In the genomic region with DNA sequence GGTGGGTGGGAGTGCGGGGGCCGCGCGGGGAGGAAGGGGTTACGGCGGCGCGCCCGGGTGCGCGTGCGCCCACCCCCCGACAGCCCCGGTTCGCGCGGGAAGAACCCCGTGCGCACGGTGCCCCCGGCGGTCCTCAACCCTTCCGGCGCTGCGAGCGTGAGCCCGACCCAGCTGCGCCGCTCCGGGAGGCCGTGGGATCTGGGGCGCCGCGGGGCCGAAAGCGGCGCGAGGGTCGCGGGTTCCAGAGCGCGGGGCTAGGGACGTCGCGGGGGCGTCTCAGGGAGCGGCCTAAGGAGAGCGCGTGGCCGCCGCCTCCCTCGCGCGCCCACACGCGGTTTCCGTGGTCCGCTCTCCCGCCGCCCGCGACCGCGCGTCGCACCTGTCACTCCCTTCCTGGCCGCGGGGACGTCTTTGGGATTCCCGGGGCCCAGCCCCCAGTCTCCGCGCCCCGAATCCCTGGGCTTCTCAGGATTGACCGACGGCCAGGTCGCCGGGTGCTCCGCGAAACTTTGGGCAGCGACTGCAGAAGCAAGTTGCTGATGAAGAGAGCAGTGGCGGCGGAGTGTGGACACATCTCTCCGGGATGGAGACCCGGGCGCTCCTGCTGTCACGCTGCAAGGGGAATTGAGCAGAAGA, we compare ENCODE assay signal across 8 cellular contexts. TPM values are rescaled to one million over a fixed set of nuclear protein-coding genes. Genes with fewer than 3 reads are reported as not detected.
DNase-seq lines count a peak whose midpoint lies in the region; ATAC-seq and TF ChIP-seq lines count a peak whose summit lies in the region.

No MANE protein-coding gene starts in this region.

- intact Hi-C loops in esophagus muscularis mucosa (cut with DNase I): loop anchor here (10.0 kb wide), 1 partner anchor 139 kb away; the partner anchor contains the start of gene MEI1

- ATAC-seq in GM21515 (IDR thresholded peaks at IDR 0.05; ENCODE audit: unreplicated experiment) (peak; percentile 16), naive B cell (ENCODE audit: low read depth in 2 of 2) (peak; percentile 13 to 17), HG03469 (IDR thresholded peaks at IDR 0.05; ENCODE audit: unreplicated experiment) (no peak)

- TF ChIP-seq POLR2A in esophagus muscularis mucosa (IDR thresholded peaks at IDR 0.05; ENCODE audit: low read depth): no peak

- H3K36me3 Mint-ChIP-seq in activated T-cell treated with anti-CD3 and anti-CD28 coated beads, Interleukin-2, amount 50 U/mL, for 24 hours (ENCODE audit: low read depth): peaks cover 67% of the 10 kb centered on the region
- H3K36me3 Mint-ChIP-seq in naive B cell: peaks cover 7 to 9% of the 10 kb centered on the region in 2 donors

- H3K27ac Mint-ChIP-seq in activated T-cell treated with anti-CD3 and anti-CD28 coated beads, Interleukin-2, amount 50 U/mL, for 24 hours: peak overlapping the region; percentile 96
- H3K27ac Mint-ChIP-seq in naive B cell: peak overlapping the region; percentile 95 to 99 (median 95)

- H3K27ac ChIP-seq in esophagus muscularis mucosa (replicated peaks in 1 of 4) (peak overlapping the region; percentile 92 to 97 (median 94)), temporal lobe (ENCODE audit: low read depth, low read length) (peak overlapping the region; percentile 87)

- peaks cover 5 to 17% (median 12%) of the 10 kb centered on the region in 4 donors for H3K36me3 ChIP-seq in esophagus muscularis mucosa

- no peaks in the 10 kb centered on the region for H3K9me3 Mint-ChIP-seq in activated T-cell treated with anti-CD3 and anti-CD28 coated beads, Interleukin-2, amount 50 U/mL, for 24 hours
- H3K9me3 Mint-ChIP-seq in naive B cell: no peaks in the 10 kb centered on the region

- no peak for TF ChIP-seq CTCF in esophagus muscularis mucosa (IDR thresholded peaks at IDR 0.05)

- H3K4me3 Mint-ChIP-seq in activated T-cell treated with anti-CD3 and anti-CD28 coated beads, Interleukin-2, amount 50 U/mL, for 24 hours: peak overlapping the region; percentile 98
- peak overlapping the region; percentile 91 to 97 (median 94) for H3K4me3 Mint-ChIP-seq in naive B cell

- H3K4me1 Mint-ChIP-seq in activated T-cell treated with anti-CD3 and anti-CD28 coated beads, Interleukin-2, amount 50 U/mL, for 24 hours (ENCODE audit: low read depth): peaks cover 60% of the 10 kb centered on the region
- peaks cover 27 to 76% (median 56%) of the 10 kb centered on the region in 3 donors for H3K4me1 Mint-ChIP-seq in naive B cell

- H3K4me3 ChIP-seq in esophagus muscularis mucosa: peak overlapping the region; percentile 87 to 97 (median 90)

- TF ChIP-seq EP300 in esophagus muscularis mucosa (IDR thresholded peaks at IDR 0.05): no peak

- H3K9me3 ChIP-seq in esophagus muscularis mucosa: no peaks in the 10 kb centered on the region

- WGBS in esophagus muscularis mucosa: 0% methylated on average over 10 of the region's 86 CpGs

- peaks cover 12 to 54% (median 38%) of the 10 kb centered on the region in 4 donors for H3K4me1 ChIP-seq in esophagus muscularis mucosa

- no peaks in the 10 kb centered on the region for H3K27me3 Mint-ChIP-seq in activated T-cell treated with anti-CD3 and anti-CD28 coated beads, Interleukin-2, amount 50 U/mL, for 24 hours
- no peaks in the 10 kb centered on the region for H3K27me3 Mint-ChIP-seq in naive B cell

- peak; percentile 59 for DNase-seq in COR-L47 (lab: John Stamatoyannopoulos, UW)
- peak; percentile 17 for DNase-seq in LHCN-M2 (ENCODE audit: low read depth)
- peak; percentile 73 for DNase-seq in activated T-cell treated with anti-CD3 and anti-CD28 coated beads, Interleukin-2, amount 50 U/mL, for 24 hours
- no peak for DNase-seq in esophagus muscularis mucosa (ENCODE audit: extremely low spot score)
- peak; percentile 50 for DNase-seq in naive B cell

- no peaks in the 10 kb centered on the region for H3K27me3 ChIP-seq in esophagus muscularis mucosa

RNA-seq across cellular contexts. Expression of gene SREBF2, which starts 0.6 kb away (rescaled TPM):
- 37.9 and 42.1 TPM in 2 replicates for total RNA-seq in LHCN-M2 (2014; rRNA removed)
- polyA plus RNA-seq in LHCN-M2 (2012): 51.7 TPM
- 10 to 100 TPM; 56.4 to 97.7 (median 57.2) TPM for total RNA-seq in esophagus muscularis mucosa
- 10 to 100 TPM; 30.1 to 52.8 (median 40.7) TPM for polyA plus RNA-seq in naive B cell (ENCODE audit: low read depth in 6 of 6)
- 82.1 TPM for total RNA-seq in temporal lobe

RNA-seq across cellular contexts. Expression of gene CCDC134, which starts 33.0 kb away (rescaled TPM):
- total RNA-seq in LHCN-M2 (2014; rRNA removed) (11.0 and 14.6 TPM in 2 replicates), esophagus muscularis mucosa (10 to 100 TPM in 1 of 4 donors, 1 to 10 TPM in 3; 7.0 to 10.8 (median 8.7) TPM), temporal lobe (7.1 TPM)
- 5.3 TPM for polyA plus RNA-seq in LHCN-M2 (2012)
- 1 to 10 TPM; 2.1 to 7.6 (median 3.6) TPM for polyA plus RNA-seq in naive B cell (ENCODE audit: low read depth in 6 of 6)
